Comparison of ENCODE assay signal across 11 cellular contexts in the genomic region with DNA sequence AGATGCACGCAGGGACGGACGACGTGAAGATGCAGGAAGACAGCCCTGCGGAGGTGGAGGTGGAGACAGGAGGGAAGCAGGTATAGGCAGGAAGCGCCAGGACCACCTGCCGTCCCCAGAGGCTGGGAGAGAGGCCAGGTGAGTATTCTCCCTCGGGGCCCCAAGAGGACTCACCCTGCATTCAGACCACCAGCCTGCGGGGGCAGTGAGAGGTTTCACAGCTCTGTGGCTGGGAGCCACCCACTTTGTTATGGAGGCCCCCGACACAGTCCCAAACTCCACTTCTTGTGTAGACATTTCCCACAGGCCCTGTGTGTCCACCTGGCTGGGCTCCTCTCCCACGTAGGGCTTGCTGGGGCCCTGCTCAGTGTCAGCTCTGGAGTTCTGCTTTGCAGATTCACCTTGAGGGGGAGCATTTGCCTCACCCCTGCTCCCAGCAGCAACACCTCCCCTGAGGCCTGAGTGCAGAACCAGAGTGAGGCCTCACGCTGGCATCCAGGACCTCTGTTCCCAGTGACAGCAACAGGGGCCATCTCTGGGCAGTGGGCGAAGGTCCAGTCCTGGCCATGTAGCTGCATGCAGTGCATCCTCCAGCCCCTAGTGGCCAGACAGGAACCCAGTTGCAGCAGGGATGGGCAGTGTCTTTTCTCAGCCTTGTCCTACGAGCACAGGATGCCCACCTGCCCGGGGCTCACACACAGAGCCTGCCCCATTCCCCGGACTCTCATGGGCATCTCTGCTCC.
DNase-seq lines count a peak whose midpoint lies in the region; ATAC-seq and TF ChIP-seq lines count a peak whose summit lies in the region.
"Had no signal": no experiment of that assay in that cellular context is flagged by ENCODE, and none has a peak within 500 bp of the region (broad histone marks: within the 10 kb centered on the region; RNA-seq: fewer than 3 reads in every experiment).

No MANE protein-coding gene starts in this region.

- H3K27me3 ChIP-seq in Panc1 (ENCODE audit: control insufficient read depth, insufficient read depth, low read length) (no peaks in the 10 kb centered on the region), smooth muscle cell (ENCODE audit: low read depth) (no peaks in the 10 kb centered on the region), body of pancreas (no peaks in the 10 kb centered on the region)

- H3K27ac ChIP-seq in Panc1 (ENCODE audit: low read length) (peak overlapping the region; percentile 44; the same call in 1 of the 2 replicates), smooth muscle cell (ENCODE audit: low read depth) (no peak overlapping the region), body of pancreas (no peak overlapping the region)

- no peaks in the 10 kb centered on the region for H3F3A ChIP-seq in smooth muscle cell (ENCODE audit: low read depth)

- in situ Hi-C loops in Panc1 (cut with HindIII; ENCODE audit: low pct_unique_long_range_greater_than_20kb, low sequenced_read_pairs) = no loop called here

- H3K4me3 ChIP-seq in Panc1 (ENCODE audit: low read depth in 2 of 2, low read length in 2 of 2) (no peak overlapping the region), epithelial cell of esophagus (ENCODE audit: low read length) (no peak overlapping the region), smooth muscle cell (no peak overlapping the region), body of pancreas (no peak overlapping the region)

- ATAC-seq in Panc1 (peak; percentile 79), body of pancreas (no peak)

- no peaks in the 10 kb centered on the region for H3K79me2 ChIP-seq in smooth muscle cell (ENCODE audit: low read depth)

- no peak overlapping the region for H2AFZ ChIP-seq in smooth muscle cell (ENCODE audit: low read depth)

- H3K36me3 ChIP-seq in Panc1 (ENCODE audit: control insufficient read depth, insufficient read depth, low read length) (no peaks in the 10 kb centered on the region), smooth muscle cell (ENCODE audit: low read depth) (no peaks in the 10 kb centered on the region), body of pancreas (replicated peaks in 1 of 2; ENCODE audit: insufficient read depth in 1 of 2, low read depth in 2 of 2) (no peaks in the 10 kb centered on the region)

- POLR2A ChIA-PET in Panc1 (lab: Charles Lee) = no interaction called here

- H4K20me1 ChIP-seq in smooth muscle cell (ENCODE audit: low read depth) = no peaks in the 10 kb centered on the region

- peak; percentile 75 for TF ChIP-seq CTCF in Panc1 (IDR thresholded peaks at IDR 0.05)
- peak; percentile 32 for TF ChIP-seq CTCF in epithelial cell of esophagus (IDR thresholded peaks at IDR 0.05; ENCODE audit: insufficient read depth, low read depth, low read length, missing control alignments)
- peak; percentile 33 for TF ChIP-seq CTCF in smooth muscle cell (IDR thresholded peaks at IDR 0.05; ENCODE audit: borderline replicate concordance, insufficient read depth, poor library complexity, severe bottlenecking)
- no peak for TF ChIP-seq CTCF in body of pancreas (IDR thresholded peaks at IDR 0.05)

- H3K9ac ChIP-seq in smooth muscle cell (ENCODE audit: low read depth) = no peak overlapping the region

- H3K9me3 ChIP-seq in Panc1 (ENCODE audit: control insufficient read depth, insufficient read depth, low read depth, low read length) = no peaks in the 10 kb centered on the region
- H3K9me3 ChIP-seq in smooth muscle cell (replicated peaks; ENCODE audit: low read depth) = no peaks in the 10 kb centered on the region
- H3K9me3 ChIP-seq in body of pancreas = no peaks in the 10 kb centered on the region

- CTCF ChIA-PET in Panc1 (lab: Charles Lee) = interaction anchor here (0.6 kb wide), 1 partner anchor 89 kb away, joined by 3 read pairs; no protein-coding TSS in a partner anchor

- BruUV-seq in Panc1 (replicated peaks; lab: Mats Ljungman, UMichigan) = no TSS peak

- no peak for TF ChIP-seq POLR2A in body of pancreas (IDR thresholded peaks at IDR 0.05)

- intact Hi-C loops in Panc1 (cut with micrococcal nuclease; ENCODE audit: unreplicated experiment) = no loop called here
- intact Hi-C loops in body of pancreas (cut with DNase I) = no loop called here

- DNase-seq in NCI-H146 (lab: John Stamatoyannopoulos, UW) (peak; percentile 22), NCI-H146 treated with DMSO at 0.1 percent for 48 hours (lab: John Stamatoyannopoulos, UW; ENCODE audit: unreplicated experiment) (no peak), Panc1 (ENCODE audit: low read depth, low spot score) (no peak), epithelial cell of esophagus (ENCODE audit: low read depth) (no peak), smooth muscle cell (lab: John Stamatoyannopoulos, UW; ENCODE audit: unreplicated experiment) (no peak), NCI-H1694 (lab: John Stamatoyannopoulos, UW) (no peak), body of pancreas (no peak), HK-2 (ENCODE audit: unreplicated experiment) (no peak)
- DNase-seq: activated B cell treated with CpG ODN at 0.5 μM for 24 hours, amniotic stem cell, NCI-H2107 had no signal

- H3K4me1 ChIP-seq in Panc1 (ENCODE audit: control insufficient read depth, insufficient read depth, low read length) = peaks cover 24% of the 10 kb centered on the region
- H3K4me1 ChIP-seq in smooth muscle cell (ENCODE audit: low read depth) = peaks cover 12% of the 10 kb centered on the region
- peaks cover 6% of the 10 kb centered on the region for H3K4me1 ChIP-seq in body of pancreas

- WGBS in smooth muscle cell (ENCODE audit: low lambda C conversion rate) = 88% methylated on average over 15 of the region's 16 CpGs
- WGBS in body of pancreas, 2 donors = 82 to 94% methylated on average over 11 to 16 of the region's 16 CpGs

- no peak overlapping the region for H3K4me2 ChIP-seq in smooth muscle cell

Comparison
In these comparisons a context has a peak if more than half of its experiments do, and no peak if none do; other contexts are left out.
1. CTCF ChIP-seq: peak in Panc1 (single experiment), epithelial cell of esophagus (single experiment) and smooth muscle cell (single experiment); none in body of pancreas (0 of 7).